ENCODE assay signal across 28 cellular contexts in the genomic region with DNA sequence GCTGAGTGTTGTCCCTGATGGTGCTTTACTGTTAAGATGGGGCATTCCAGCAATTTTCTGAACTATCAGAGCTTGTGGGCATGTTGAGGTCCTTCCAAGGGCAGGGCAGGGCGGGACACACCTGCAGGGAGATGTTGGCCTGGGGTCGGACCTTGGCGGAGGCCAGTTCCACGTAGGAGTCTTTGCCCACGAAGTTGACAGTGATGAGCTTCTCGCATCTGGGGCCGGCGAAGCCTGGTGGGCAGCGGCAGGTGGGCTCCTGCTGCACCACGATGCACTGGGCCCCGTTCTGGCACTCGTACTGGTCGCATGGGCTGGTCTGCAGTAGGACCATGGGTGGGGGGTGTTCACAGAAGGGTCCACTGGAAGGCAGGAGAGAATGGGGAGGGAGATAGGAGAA.
"Had no signal": no experiment of that assay in that cellular context is flagged by ENCODE, and none has a peak within 500 bp of the region (broad histone marks: within the 10 kb centered on the region; RNA-seq: fewer than 3 reads in every experiment).

No MANE protein-coding gene starts in this region.

- H3K4me1 ChIP-seq: upper lobe of left lung, uterus, vagina had no signal

- DNase-seq: stimulated activated CD4-positive, alpha-beta T cell treated with anti-CD3 and anti-CD28 coated beads, Interleukin-2, amount 100 ng/mL, for 48 hours; stimulated activated CD4-positive, alpha-beta T cell treated with anti-CD3 and anti-CD28 coated beads, Interleukin-4, amount 100 ng/mL, for 1 hour; stimulated activated CD4-positive, alpha-beta T cell treated with anti-CD3 and anti-CD28 coated beads, Interleukin-4, amount 100 ng/mL, for 24 hours; stimulated activated CD4-positive, alpha-beta T cell treated with anti-CD3 and anti-CD28 coated beads, Interleukin-4, amount 100 ng/mL, for 4 hours; stimulated activated CD8-positive, alpha-beta memory T cell treated with anti-CD3 and anti-CD28 coated beads, Interleukin-4, amount 100 ng/mL, for 48 hours; stimulated activated naive B cell treated with anti-CD40 and anti-IgM and Interleukin-4, amounts not matched to agents 10 μg/mL and 1 μg/mL and 100 μg/mL, for 72 hours; stimulated activated naive CD4-positive, alpha-beta T cell; stimulated activated naive CD4-positive, alpha-beta T cell treated with Interleukin-2 at 50 U/mL for 16 hours; stimulated activated naive CD8-positive, alpha-beta T cell treated with anti-CD3 and anti-CD28 coated beads, Interleukin-15, amount 100 ng/mL, for 72 hours; stimulated activated naive CD8-positive, alpha-beta T cell treated with anti-CD3 and anti-CD28 coated beads, Interleukin-15, Interleukin-2, amounts not matched to agents 100 U/mL and 50 U/mL, for 24 hours; stomach; substantia nigra; testis; thyroid gland; transverse colon; trophoblast cell; upper lobe of right lung; uterus had no signal

- H3K36me3 ChIP-seq: suprapubic skin, thoracic aorta, thyroid gland, transverse colon, upper lobe of left lung, upper lobe of right lung, uterus, vagina had no signal

- H3K27me3 Mint-ChIP-seq: stimulated activated memory B cell treated with anti-CD40 and anti-IgM and Interleukin-4, amounts not matched to agents 10 μg/mL and 1 μg/mL and 100 μg/mL, for 72 hours; stimulated activated naive CD8-positive, alpha-beta T cell treated with anti-CD3 and anti-CD28 coated beads, Interleukin-15, amount 100 ng/mL, for 72 hours; stimulated activated naive CD8-positive, alpha-beta T cell treated with anti-CD3 and anti-CD28 coated beads, Interleukin-15, Interleukin-2, amounts not matched to agents 100 ng/mL and 50 ng/mL, for 24 hours; type B pancreatic cell had no signal

- H3K36me3 Mint-ChIP-seq: stimulated activated effector memory CD8-positive, alpha-beta T cell treated with anti-CD3 and anti-CD28 coated beads, Interleukin-12 subunit alpha, Interleukin-12 subunit beta, amount 100 ng/mL, for 72 hours; stimulated activated memory B cell treated with anti-CD40 and anti-IgM and Interleukin-4, amounts not matched to agents 10 μg/mL and 1 μg/mL and 100 μg/mL, for 72 hours; stimulated activated naive B cell treated with anti-CD40 and anti-IgM and Interleukin-4, amounts not matched to agents 10 μg/mL and 1 μg/mL and 100 μg/mL, for 72 hours had no signal

- H3K27ac ChIP-seq: stomach, suprapubic skin, testis, thoracic aorta, thyroid gland, tibial artery, tibial nerve, transverse colon, upper lobe of left lung, upper lobe of right lung, uterus, vagina had no signal

- H3K4me3 ChIP-seq: stomach, suprapubic skin, testis, thoracic aorta, thyroid gland, tibial artery, tibial nerve, transverse colon, upper lobe of left lung, upper lobe of right lung, uterus, vagina had no signal

- H3K9me3 ChIP-seq: stomach, suprapubic skin, testis, thoracic aorta, thyroid gland, tibial artery, tibial nerve, transverse colon, upper lobe of left lung, upper lobe of right lung, uterus, vagina had no signal

- H3K4me3 Mint-ChIP-seq: stimulated activated effector memory CD8-positive, alpha-beta T cell treated with anti-CD3 and anti-CD28 coated beads, Interleukin-12 subunit alpha, Interleukin-12 subunit beta, amount 100 ng/mL, for 72 hours; stimulated activated memory B cell treated with anti-CD40 and anti-IgM and Interleukin-4, amounts not matched to agents 10 μg/mL and 1 μg/mL and 100 μg/mL, for 72 hours; stimulated activated naive B cell treated with anti-CD40 and anti-IgM and Interleukin-4, amounts not matched to agents 10 μg/mL and 1 μg/mL and 100 μg/mL, for 72 hours; stimulated activated naive CD8-positive, alpha-beta T cell treated with anti-CD3 and anti-CD28 coated beads, Interleukin-15, amount 100 ng/mL, for 72 hours; stimulated activated naive CD8-positive, alpha-beta T cell treated with anti-CD3 and anti-CD28 coated beads, Interleukin-15, Interleukin-2, amounts not matched to agents 100 ng/mL and 50 ng/mL, for 24 hours; type B pancreatic cell had no signal

- ATAC-seq: stimulated activated effector memory CD8-positive, alpha-beta T cell treated with anti-CD3 and anti-CD28 coated beads, Interleukin-12 subunit alpha, Interleukin-12 subunit beta, amount 100 ng/mL, for 72 hours; stimulated activated memory B cell treated with anti-CD40 and anti-IgM and Interleukin-4, amounts not matched to agents 10 μg/mL and 1 μg/mL and 100 μg/mL, for 72 hours; stimulated activated naive B cell treated with anti-CD40 and anti-IgM and Interleukin-4, amounts not matched to agents 10 μg/mL and 1 μg/mL and 100 μg/mL, for 72 hours; stimulated activated naive CD8-positive, alpha-beta T cell treated with anti-CD3 and anti-CD28 coated beads, Interleukin-15, amount 100 ng/mL, for 72 hours; stimulated activated naive CD8-positive, alpha-beta T cell treated with anti-CD3 and anti-CD28 coated beads, Interleukin-15, Interleukin-2, amounts not matched to agents 100 U/mL and 50 U/mL, for 24 hours; upper lobe of right lung had no signal

- H3K27ac Mint-ChIP-seq: stimulated activated effector memory CD8-positive, alpha-beta T cell treated with anti-CD3 and anti-CD28 coated beads, Interleukin-12 subunit alpha, Interleukin-12 subunit beta, amount 100 ng/mL, for 72 hours; stimulated activated memory B cell treated with anti-CD40 and anti-IgM and Interleukin-4, amounts not matched to agents 10 μg/mL and 1 μg/mL and 100 μg/mL, for 72 hours; stimulated activated naive B cell treated with anti-CD40 and anti-IgM and Interleukin-4, amounts not matched to agents 10 μg/mL and 1 μg/mL and 100 μg/mL, for 72 hours; stimulated activated naive CD8-positive, alpha-beta T cell treated with anti-CD3 and anti-CD28 coated beads, Interleukin-15, amount 100 ng/mL, for 72 hours; stimulated activated naive CD8-positive, alpha-beta T cell treated with anti-CD3 and anti-CD28 coated beads, Interleukin-15, Interleukin-2, amounts not matched to agents 100 ng/mL and 50 ng/mL, for 24 hours; type B pancreatic cell had no signal

- H3K9me3 Mint-ChIP-seq: stimulated activated effector memory CD8-positive, alpha-beta T cell treated with anti-CD3 and anti-CD28 coated beads, Interleukin-12 subunit alpha, Interleukin-12 subunit beta, amount 100 ng/mL, for 72 hours; stimulated activated memory B cell treated with anti-CD40 and anti-IgM and Interleukin-4, amounts not matched to agents 10 μg/mL and 1 μg/mL and 100 μg/mL, for 72 hours; stimulated activated naive B cell treated with anti-CD40 and anti-IgM and Interleukin-4, amounts not matched to agents 10 μg/mL and 1 μg/mL and 100 μg/mL, for 72 hours; stimulated activated naive CD8-positive, alpha-beta T cell treated with anti-CD3 and anti-CD28 coated beads, Interleukin-15, amount 100 ng/mL, for 72 hours; stimulated activated naive CD8-positive, alpha-beta T cell treated with anti-CD3 and anti-CD28 coated beads, Interleukin-15, Interleukin-2, amounts not matched to agents 100 ng/mL and 50 ng/mL, for 24 hours; type B pancreatic cell had no signal

- H3K27me3 ChIP-seq: stomach, suprapubic skin, testis, thyroid gland, tibial artery, tibial nerve, transverse colon, upper lobe of left lung, upper lobe of right lung, uterus, vagina had no signal
